ENCODE assay signal across 19 cellular contexts in the genomic region with DNA sequence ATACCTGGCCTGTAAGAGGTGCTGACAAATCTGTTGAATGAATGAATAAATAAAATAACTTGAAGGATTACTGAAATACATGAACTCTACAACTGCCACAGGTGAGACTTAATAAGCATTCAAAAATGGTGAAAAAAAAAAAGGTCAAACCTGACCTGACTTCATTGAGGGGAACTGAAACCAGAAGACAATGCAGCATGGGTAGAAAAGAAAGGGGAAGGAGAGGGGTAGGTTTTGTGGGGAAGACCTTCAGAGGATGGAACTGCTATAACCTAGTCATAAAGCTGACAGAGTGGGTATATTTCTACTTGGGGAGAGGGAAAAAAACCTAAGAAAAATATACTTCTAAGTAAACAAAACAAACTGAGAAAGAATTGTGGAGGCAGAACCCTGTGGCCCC. TPM values are rescaled to one million over a fixed set of nuclear protein-coding genes. Genes with fewer than 3 reads are reported as not detected.
DNase-seq lines count a peak whose midpoint lies in the region; ATAC-seq and TF ChIP-seq lines count a peak whose summit lies in the region.
"Had no signal": no experiment of that assay in that cellular context is flagged by ENCODE, and none has a peak within 500 bp of the region (broad histone marks: within the 10 kb centered on the region; RNA-seq: fewer than 3 reads in every experiment).

No MANE protein-coding gene starts in this region.

- no peak for DNase-seq in testis
- no peak for DNase-seq in nucleus accumbens (lab: John Stamatoyannopoulos, UW)
- no peak for DNase-seq in KG1 (lab: John Stamatoyannopoulos, UW)
- DNase-seq: activated CD4-positive, alpha-beta memory T cell treated with anti-CD3 and anti-CD28 coated beads, Interleukin-2, amount 10 ng/mL, durations not matched to agents 7 days and 5 days; gastrocnemius medialis; GDM1; NCI-H345; occipital lobe; stimulated activated naive CD8-positive, alpha-beta T cell treated with anti-CD3 and anti-CD28 coated beads, Interleukin-15, Interleukin-2, amounts not matched to agents 100 U/mL and 50 U/mL, for 24 hours had no signal

- H3K4me1 Mint-ChIP-seq in stimulated activated memory B cell treated with anti-CD40 and anti-IgM and Interleukin-4, amounts not matched to agents 10 μg/mL and 1 μg/mL and 100 μg/mL, for 72 hours: peaks cover 8% of the 10 kb centered on the region
- H3K4me1 Mint-ChIP-seq: activated CD4-positive, alpha-beta memory T cell treated with anti-CD3 and anti-CD28 coated beads, Interleukin-2, amount 10 ng/mL, durations not matched to agents 7 days and 5 days had no signal

- TF ChIP-seq CTCF in testis (IDR thresholded peaks at IDR 0.05): no peak

- no peaks in the 10 kb centered on the region for H3K4me1 ChIP-seq in testis
- H3K4me1 ChIP-seq: BLaER1, breast epithelium, gastrocnemius medialis had no signal

- intact Hi-C loops in testis (cut with DNase I; ENCODE audit: low total_unique reads): no loop called here

- H3K9me3 ChIP-seq in testis: no peaks in the 10 kb centered on the region
- H3K9me3 ChIP-seq: BLaER1, breast epithelium, gastrocnemius medialis had no signal

- no peaks in the 10 kb centered on the region for H3K36me3 ChIP-seq in testis (ENCODE audit: low read depth, missing control alignments)
- H3K36me3 ChIP-seq: BLaER1, breast epithelium, gastrocnemius medialis had no signal

- H3K27ac ChIP-seq in testis: no peak overlapping the region
- H3K27ac ChIP-seq: BLaER1, breast epithelium, epithelial cell of prostate, gastrocnemius medialis had no signal

- no peak overlapping the region for H3K27ac Mint-ChIP-seq in stimulated activated memory B cell treated with anti-CD40 and anti-IgM and Interleukin-4, amounts not matched to agents 10 μg/mL and 1 μg/mL and 100 μg/mL, for 72 hours
- H3K27ac Mint-ChIP-seq: activated CD4-positive, alpha-beta memory T cell treated with anti-CD3 and anti-CD28 coated beads, Interleukin-2, amount 10 ng/mL, durations not matched to agents 7 days and 5 days; type B pancreatic cell had no signal

- ATAC-seq in GM19324 (IDR thresholded peaks at IDR 0.05; ENCODE audit: low FRiP score, unreplicated experiment): peak; percentile 57
- ATAC-seq in HG02610 (IDR thresholded peaks at IDR 0.05; ENCODE audit: unreplicated experiment): peak; percentile 61
- ATAC-seq in HG03565 (IDR thresholded peaks at IDR 0.05; ENCODE audit: unreplicated experiment): peak; percentile 85
- peak; percentile 83 for ATAC-seq in stimulated activated memory B cell treated with anti-CD40 and anti-IgM and Interleukin-4, amounts not matched to agents 10 μg/mL and 1 μg/mL and 100 μg/mL, for 72 hours
- ATAC-seq: gastrocnemius medialis; HCT116; stimulated activated naive CD8-positive, alpha-beta T cell treated with anti-CD3 and anti-CD28 coated beads, Interleukin-15, Interleukin-2, amounts not matched to agents 100 U/mL and 50 U/mL, for 24 hours had no signal

- H3K9me3 Mint-ChIP-seq in stimulated activated memory B cell treated with anti-CD40 and anti-IgM and Interleukin-4, amounts not matched to agents 10 μg/mL and 1 μg/mL and 100 μg/mL, for 72 hours: peaks cover 10% of the 10 kb centered on the region
- H3K9me3 Mint-ChIP-seq: activated CD4-positive, alpha-beta memory T cell treated with anti-CD3 and anti-CD28 coated beads, Interleukin-2, amount 10 ng/mL, durations not matched to agents 7 days and 5 days; type B pancreatic cell had no signal

- no peak overlapping the region for H3K4me3 ChIP-seq in testis
- H3K4me3 ChIP-seq: BLaER1, breast epithelium, gastrocnemius medialis had no signal

- H3K27me3 Mint-ChIP-seq in stimulated activated memory B cell treated with anti-CD40 and anti-IgM and Interleukin-4, amounts not matched to agents 10 μg/mL and 1 μg/mL and 100 μg/mL, for 72 hours: peaks cover 8% of the 10 kb centered on the region
- H3K27me3 Mint-ChIP-seq: activated CD4-positive, alpha-beta memory T cell treated with anti-CD3 and anti-CD28 coated beads, Interleukin-2, amount 10 ng/mL, durations not matched to agents 7 days and 5 days; type B pancreatic cell had no signal

- H3K4me3 Mint-ChIP-seq in stimulated activated memory B cell treated with anti-CD40 and anti-IgM and Interleukin-4, amounts not matched to agents 10 μg/mL and 1 μg/mL and 100 μg/mL, for 72 hours: no peak overlapping the region
- H3K4me3 Mint-ChIP-seq: activated CD4-positive, alpha-beta memory T cell treated with anti-CD3 and anti-CD28 coated beads, Interleukin-2, amount 10 ng/mL, durations not matched to agents 7 days and 5 days; type B pancreatic cell had no signal

- H3K27me3 ChIP-seq in testis: no peaks in the 10 kb centered on the region
- H3K27me3 ChIP-seq: BLaER1, breast epithelium, gastrocnemius medialis had no signal

- no peaks in the 10 kb centered on the region for H3K36me3 Mint-ChIP-seq in stimulated activated memory B cell treated with anti-CD40 and anti-IgM and Interleukin-4, amounts not matched to agents 10 μg/mL and 1 μg/mL and 100 μg/mL, for 72 hours

- TF ChIP-seq POLR2A in testis (IDR thresholded peaks at IDR 0.05): no peak

RNA-seq across cellular contexts. Expression of a gene that starts 56.6 kb away (rescaled TPM):
- total RNA-seq in testis: 10 to 100 TPM in 1 of 2 donors, 1 to 10 TPM in 1; 9.1 to 10.8 TPM
- 2.7 TPM for polyA plus RNA-seq in testis (ENCODE audit: insufficient read depth, low read depth, low replicate concordance)
- total RNA-seq: activated CD4-positive, alpha-beta memory T cell treated with anti-CD3 and anti-CD28 coated beads, Interleukin-2, amount 10 ng/mL, durations not matched to agents 7 days and 5 days; LHCN-M2 had no signal
